8 cellular contexts compared by ENCODE assay signal in genomic region chr2:87455850-87456249, GRCh38.
A peak's percentile ranks its signal among the peaks of the same experiment; 100 is the strongest.
DNase-seq lines count a peak whose midpoint lies in the region; ATAC-seq, FAIRE-seq and TF ChIP-seq lines count a peak whose summit lies in the region.
"Not testable (repeated sequence)": the region's sequence is repeated elsewhere in the genome, so short reads cannot be mapped to it uniquely, and the experiment has no call there.

No MANE protein-coding gene starts in this region.

- not testable (repeated sequence) for TF ChIP-seq CTCF in AG04450 (IDR thresholded peaks at IDR 0.05; ENCODE audit: low read depth, low read length); chondrocyte (IDR thresholded peaks at IDR 0.05); kidney (IDR thresholded peaks at IDR 0.05; ENCODE audit: borderline replicate concordance, extremely low read depth, insufficient read depth); retinal pigment epithelial cell (conservative IDR thresholded peaks at IDR 0.05; ENCODE audit: low read depth, low read length)

- not testable (repeated sequence) for H3K27me3 Mint-ChIP-seq in activated CD4-positive, alpha-beta memory T cell treated with anti-CD3 and anti-CD28 coated beads, Interleukin-2, amount 10 ng/mL, durations not matched to agents 7 days and 5 days; chondrocyte (ENCODE audit: low read depth)

- WGBS in HUES64 = 25% methylated on average over 3 of the region's 10 CpGs

- POLR2A ChIA-PET in AG04450 (lab: Yijun Ruan, JAX); activated CD4-positive, alpha-beta memory T cell treated with anti-CD3 and anti-CD28 coated beads, Interleukin-2, amount 10 ng/mL, durations not matched to agents 7 days and 5 days (lab: Charles Lee): not testable (repeated sequence)

- FAIRE-seq in kidney (lab: Jason Lieb, UNC) = not testable (repeated sequence)

- H3K36me3 ChIP-seq in HUES64 (ENCODE audit: insufficient read depth, low read length); kidney (ENCODE audit: control insufficient read depth in 1 of 2, insufficient read depth in 2 of 2, low read length in 2 of 2): not testable (repeated sequence)

- peak overlapping the region; percentile 86 for H3K27ac ChIP-seq in AG04450 (ENCODE audit: low read depth, low read length)
- H3K27ac ChIP-seq in HUES64 (ENCODE audit: low read depth, low read length) = peak overlapping the region; percentile 76; the same call in 1 of the 2 replicates
- H3K27ac ChIP-seq in kidney (ENCODE audit: low read depth in 2 of 2, low read length in 2 of 2) = peak overlapping the region in 1 of 2 donors; percentile 51

- not testable (repeated sequence) for H3K4me1 ChIP-seq in HUES64 (ENCODE audit: insufficient read depth, low read length); kidney (ENCODE audit: control insufficient read depth in 1 of 2, insufficient read depth in 1 of 2, low read depth in 1 of 2, low read length in 2 of 2)

- peak overlapping the region; percentile 61 for H3K4me3 ChIP-seq in AG04450 (ENCODE audit: low read depth, low read length)
- H3K4me3 ChIP-seq in HUES64 (ENCODE audit: low read length) = peak overlapping the region; percentile 41
- H3K4me3 ChIP-seq in kidney (ENCODE audit: low read length in 2 of 2) = peak overlapping the region in 1 of 2 donors; percentile 46
- H3K4me3 ChIP-seq in retinal pigment epithelial cell (ENCODE audit: low read length) = peak overlapping the region; percentile 48

- H3K36me3 Mint-ChIP-seq in activated CD4-positive, alpha-beta memory T cell treated with anti-CD3 and anti-CD28 coated beads, Interleukin-2, amount 10 ng/mL, durations not matched to agents 7 days and 5 days (ENCODE audit: low read depth) = peaks cover 24% of the 10 kb centered on the region
- not testable (repeated sequence) for H3K36me3 Mint-ChIP-seq in chondrocyte (ENCODE audit: low read depth)

- H3K9me3 ChIP-seq in AG04450 (ENCODE audit: control insufficient read depth, insufficient read depth, low read length); HUES64 (ENCODE audit: insufficient read depth, low read depth, low read length); kidney (ENCODE audit: control insufficient read depth in 1 of 2, low read length in 2 of 2): not testable (repeated sequence)

- peak overlapping the region; percentile 77 for H3K27ac Mint-ChIP-seq in activated CD4-positive, alpha-beta memory T cell treated with anti-CD3 and anti-CD28 coated beads, Interleukin-2, amount 10 ng/mL, durations not matched to agents 7 days and 5 days
- H3K27ac Mint-ChIP-seq in chondrocyte (ENCODE audit: unreplicated experiment) = not testable (repeated sequence)

- CTCF ChIA-PET in AG04450 (lab: Charles Lee); activated CD4-positive, alpha-beta memory T cell treated with anti-CD3 and anti-CD28 coated beads, Interleukin-2, amount 10 ng/mL, durations not matched to agents 7 days and 5 days (lab: Charles Lee): not testable (repeated sequence)

- intact Hi-C loops in kidney (cut with DNase I) = not testable (repeated sequence)

- peak overlapping the region; percentile 52; the same call in 1 of the 2 replicates for H3K9ac ChIP-seq in HUES64 (ENCODE audit: low read depth, low read length)
- H3K9ac ChIP-seq in kidney (ENCODE audit: low read length in 2 of 2) = not testable (repeated sequence)

- not testable (repeated sequence) for H3K9me3 Mint-ChIP-seq in activated CD4-positive, alpha-beta memory T cell treated with anti-CD3 and anti-CD28 coated beads, Interleukin-2, amount 10 ng/mL, durations not matched to agents 7 days and 5 days; chondrocyte (ENCODE audit: low read depth)

- ATAC-seq in GM19324 (IDR thresholded peaks at IDR 0.05; ENCODE audit: low FRiP score, unreplicated experiment) = peak; percentile 45
- ATAC-seq in HG02623 (IDR thresholded peaks at IDR 0.05; ENCODE audit: unreplicated experiment) = peak; percentile 33

- H3K4me1 Mint-ChIP-seq in activated CD4-positive, alpha-beta memory T cell treated with anti-CD3 and anti-CD28 coated beads, Interleukin-2, amount 10 ng/mL, durations not matched to agents 7 days and 5 days = peaks cover 25% of the 10 kb centered on the region
- H3K4me1 Mint-ChIP-seq in chondrocyte (ENCODE audit: low read depth) = peaks cover 30% of the 10 kb centered on the region

- H3K4me3 Mint-ChIP-seq in activated CD4-positive, alpha-beta memory T cell treated with anti-CD3 and anti-CD28 coated beads, Interleukin-2, amount 10 ng/mL, durations not matched to agents 7 days and 5 days = peak overlapping the region; percentile 73
- peak overlapping the region; percentile 60 for H3K4me3 Mint-ChIP-seq in chondrocyte (ENCODE audit: unreplicated experiment)

- H3K27me3 ChIP-seq in AG04450 (ENCODE audit: control insufficient read depth, insufficient read depth, low read length); HUES64 (ENCODE audit: insufficient read depth, low read length): not testable (repeated sequence)

- not testable (repeated sequence) for DNase-seq in AG04450 (ENCODE audit: low read depth, low spot score); chondrocyte (ENCODE audit: low spot score); retinal pigment epithelial cell (ENCODE audit: low read depth)
- DNase-seq in activated CD4-positive, alpha-beta memory T cell treated with anti-CD3 and anti-CD28 coated beads, Interleukin-2, amount 10 ng/mL, durations not matched to agents 7 days and 5 days = peak; percentile 62
- DNase-seq in kidney = peak; percentile 72
